Comparison of ENCODE assay signal across 39 cellular contexts in genomic region chr20:45776931-45777330, GRCh38. TPM values are rescaled to one million over a fixed set of nuclear protein-coding genes. Genes with fewer than 3 reads are reported as not detected.
"Had no signal": no experiment of that assay in that cellular context is flagged by ENCODE, and none has a peak within 500 bp of the region (broad histone marks: within the 10 kb centered on the region; RNA-seq: fewer than 3 reads in every experiment).

No MANE protein-coding gene starts in this region.

- H3K4me3 ChIP-seq: body of pancreas, breast epithelium, MG63, SJCRH30, SK-N-MC had no signal

- H3K27ac Mint-ChIP-seq: activated CD4-positive, alpha-beta memory T cell treated with anti-CD3 and anti-CD28 coated beads, Interleukin-2, amount 10 ng/mL, durations not matched to agents 7 days and 5 days; activated CD8-positive, alpha-beta memory T cell treated with anti-CD3 and anti-CD28 coated beads, Interleukin-2, amount 10 ng/mL, durations not matched to agents 7 days and 5 days; activated naive CD4-positive, alpha-beta T cell treated with anti-CD3 and anti-CD28 coated beads, Interleukin-2, amount 50 U/mL, for 24 hours; activated naive CD8-positive, alpha-beta T cell treated with anti-CD3 and anti-CD28 coated beads, Interleukin-2, amount 10 ng/mL, durations not matched to agents 7 days and 5 days had no signal

- H3K36me3 Mint-ChIP-seq: activated CD8-positive, alpha-beta memory T cell treated with anti-CD3 and anti-CD28 coated beads, Interleukin-2, amount 10 ng/mL, durations not matched to agents 7 days and 5 days; activated naive CD4-positive, alpha-beta T cell treated with anti-CD3 and anti-CD28 coated beads, Interleukin-2, amount 50 U/mL, for 24 hours; activated naive CD8-positive, alpha-beta T cell treated with anti-CD3 and anti-CD28 coated beads, Interleukin-2, amount 10 ng/mL, durations not matched to agents 7 days and 5 days had no signal

- H3K4me3 Mint-ChIP-seq: activated CD4-positive, alpha-beta memory T cell treated with anti-CD3 and anti-CD28 coated beads, Interleukin-2, amount 10 ng/mL, durations not matched to agents 7 days and 5 days; activated CD8-positive, alpha-beta memory T cell treated with anti-CD3 and anti-CD28 coated beads, Interleukin-2, amount 10 ng/mL, durations not matched to agents 7 days and 5 days; activated naive CD4-positive, alpha-beta T cell treated with anti-CD3 and anti-CD28 coated beads, Interleukin-2, amount 50 U/mL, for 24 hours; activated naive CD8-positive, alpha-beta T cell treated with anti-CD3 and anti-CD28 coated beads, Interleukin-2, amount 10 ng/mL, durations not matched to agents 7 days and 5 days had no signal

- H3K27ac ChIP-seq: body of pancreas, SJCRH30, SK-N-MC, WERI-Rb-1 had no signal

- H3K36me3 ChIP-seq: breast epithelium, MG63, SJCRH30, WERI-Rb-1 had no signal

- H3K9me3 Mint-ChIP-seq: activated CD4-positive, alpha-beta memory T cell treated with anti-CD3 and anti-CD28 coated beads, Interleukin-2, amount 10 ng/mL, durations not matched to agents 7 days and 5 days; activated naive CD4-positive, alpha-beta T cell treated with anti-CD3 and anti-CD28 coated beads, Interleukin-2, amount 50 U/mL, for 24 hours; activated naive CD8-positive, alpha-beta T cell treated with anti-CD3 and anti-CD28 coated beads, Interleukin-2, amount 10 ng/mL, durations not matched to agents 7 days and 5 days had no signal

- DNase-seq: activated CD4-positive, alpha-beta memory T cell treated with anti-CD3 and anti-CD28 coated beads, Interleukin-2, amount 10 ng/mL, durations not matched to agents 7 days and 5 days; activated CD4-positive, alpha-beta T cell treated with anti-CD3 and anti-CD28 coated beads for 1 hour; activated CD4-positive, alpha-beta T cell treated with anti-CD3 and anti-CD28 coated beads for 48 hours; activated CD4-positive, CD25-positive, alpha-beta regulatory T cell; activated CD8-positive, alpha-beta memory T cell treated with anti-CD3 and anti-CD28 coated beads for 24 hours; activated CD8-positive, alpha-beta memory T cell treated with anti-CD3 and anti-CD28 coated beads, Interleukin-2, amount 10 ng/mL, durations not matched to agents 7 days and 5 days; activated CD8-positive, alpha-beta memory T cell treated with anti-CD3 and anti-CD28 coated beads, Interleukin-2, amount 50 U/mL, for 48 hours; activated effector memory CD4-positive, alpha-beta T cell treated with anti-CD3 and anti-CD28 coated beads, Interleukin-2, amount 50 U/mL, for 16 hours; activated naive CD4-positive, alpha-beta T cell; activated naive CD8-positive, alpha-beta T cell treated with anti-CD3 and anti-CD28 coated beads, Interleukin-2, amount 10 ng/mL, durations not matched to agents 7 days and 5 days; activated T-cell treated with anti-CD3 and anti-CD28 coated beads, Interleukin-2, amount 50 U/mL, for 48 hours; body of pancreas; Kasumi-1; KG1; MG63; NCI-H1048; NCI-H1105 treated with DMSO at 0.1 percent for 48 hours; NCI-H1436; NCI-H1694; NCI-H1930; NCI-H2081 treated with DMSO at 0.1 percent for 48 hours; NCI-H226; NCI-H446 treated with DMSO at 0.1 percent for 48 hours; NCI-H524; NCI-H69; NK-92 treated with Interleukin-12 subunit alpha and Interleukin-12 subunit beta, amount 100 ng/mL, for 24 hours; PC-3; SHP77; SJCRH30; T1000; WERI-Rb-1 had no signal

- H3K4me1 Mint-ChIP-seq: activated naive CD4-positive, alpha-beta T cell treated with anti-CD3 and anti-CD28 coated beads, Interleukin-2, amount 50 U/mL, for 24 hours had no signal

- H3K27me3 ChIP-seq: body of pancreas, breast epithelium, MG63, SJCRH30 had no signal

- ATAC-seq: activated CD8-positive, alpha-beta memory T cell treated with anti-CD3 and anti-CD28 coated beads, Interleukin-2, amount 10 ng/mL, durations not matched to agents 7 days and 5 days; body of pancreas; PC-3 had no signal

- H3K9me3 ChIP-seq: body of pancreas, breast epithelium, MG63, SJCRH30 had no signal

- FAIRE-seq: astrocyte had no signal

RNA-seq across cellular contexts. Expression of gene WFDC3, which starts 14.8 kb away (rescaled TPM):
- total RNA-seq: activated CD4-positive, alpha-beta memory T cell treated with anti-CD3 and anti-CD28 coated beads, Interleukin-2, amount 10 ng/mL, durations not matched to agents 7 days and 5 days; activated CD8-positive, alpha-beta memory T cell treated with anti-CD3 and anti-CD28 coated beads, Interleukin-2, amount 10 ng/mL, durations not matched to agents 7 days and 5 days; activated naive CD8-positive, alpha-beta T cell treated with anti-CD3 and anti-CD28 coated beads, Interleukin-2, amount 10 ng/mL, durations not matched to agents 7 days and 5 days; body of pancreas; T-helper 1 cell treated with Interleukin-12 subunit alpha and Interleukin-12 subunit beta and Interleukin-4 antibody, amounts not matched to agents 30 ng/mL and 1 ng/mL, for 36 hours; T-helper 2 cell treated with Interferon-gamma antibody and Interleukin-4, amounts not matched to agents 100 ng/mL and 5 ng/mL, for 36 hours had no signal

RNA-seq across cellular contexts. Expression of gene UBE2C, which starts 35.5 kb away (rescaled TPM):
- total RNA-seq: body of pancreas had no signal

RNA-seq across cellular contexts. Expression of gene TNNC2, which starts 50.2 kb away (rescaled TPM):
- total RNA-seq: activated CD4-positive, alpha-beta memory T cell treated with anti-CD3 and anti-CD28 coated beads, Interleukin-2, amount 10 ng/mL, durations not matched to agents 7 days and 5 days; activated CD8-positive, alpha-beta memory T cell treated with anti-CD3 and anti-CD28 coated beads, Interleukin-2, amount 10 ng/mL, durations not matched to agents 7 days and 5 days; activated naive CD8-positive, alpha-beta T cell treated with anti-CD3 and anti-CD28 coated beads, Interleukin-2, amount 10 ng/mL, durations not matched to agents 7 days and 5 days; astrocyte; body of pancreas; cardiac septum; PC-3; T-helper 1 cell treated with Interleukin-12 subunit alpha and Interleukin-12 subunit beta and Interleukin-4 antibody, amounts not matched to agents 30 ng/mL and 1 ng/mL, for 36 hours; T-helper 2 cell treated with Interferon-gamma antibody and Interleukin-4, amounts not matched to agents 100 ng/mL and 5 ng/mL, for 36 hours had no signal

RNA-seq across cellular contexts. Expression of gene SPINT4, which starts 54.8 kb away (rescaled TPM):
- total RNA-seq: activated CD4-positive, alpha-beta memory T cell treated with anti-CD3 and anti-CD28 coated beads, Interleukin-2, amount 10 ng/mL, durations not matched to agents 7 days and 5 days; activated CD8-positive, alpha-beta memory T cell treated with anti-CD3 and anti-CD28 coated beads, Interleukin-2, amount 10 ng/mL, durations not matched to agents 7 days and 5 days; activated naive CD8-positive, alpha-beta T cell treated with anti-CD3 and anti-CD28 coated beads, Interleukin-2, amount 10 ng/mL, durations not matched to agents 7 days and 5 days; astrocyte; body of pancreas; breast epithelium; cardiac septum; PC-3; SJCRH30; T-helper 1 cell treated with Interleukin-12 subunit alpha and Interleukin-12 subunit beta and Interleukin-4 antibody, amounts not matched to agents 30 ng/mL and 1 ng/mL, for 36 hours; T-helper 2 cell treated with Interferon-gamma antibody and Interleukin-4, amounts not matched to agents 100 ng/mL and 5 ng/mL, for 36 hours had no signal
- polyA plus RNA-seq: adipose tissue had no signal
